In the genomic region with DNA sequence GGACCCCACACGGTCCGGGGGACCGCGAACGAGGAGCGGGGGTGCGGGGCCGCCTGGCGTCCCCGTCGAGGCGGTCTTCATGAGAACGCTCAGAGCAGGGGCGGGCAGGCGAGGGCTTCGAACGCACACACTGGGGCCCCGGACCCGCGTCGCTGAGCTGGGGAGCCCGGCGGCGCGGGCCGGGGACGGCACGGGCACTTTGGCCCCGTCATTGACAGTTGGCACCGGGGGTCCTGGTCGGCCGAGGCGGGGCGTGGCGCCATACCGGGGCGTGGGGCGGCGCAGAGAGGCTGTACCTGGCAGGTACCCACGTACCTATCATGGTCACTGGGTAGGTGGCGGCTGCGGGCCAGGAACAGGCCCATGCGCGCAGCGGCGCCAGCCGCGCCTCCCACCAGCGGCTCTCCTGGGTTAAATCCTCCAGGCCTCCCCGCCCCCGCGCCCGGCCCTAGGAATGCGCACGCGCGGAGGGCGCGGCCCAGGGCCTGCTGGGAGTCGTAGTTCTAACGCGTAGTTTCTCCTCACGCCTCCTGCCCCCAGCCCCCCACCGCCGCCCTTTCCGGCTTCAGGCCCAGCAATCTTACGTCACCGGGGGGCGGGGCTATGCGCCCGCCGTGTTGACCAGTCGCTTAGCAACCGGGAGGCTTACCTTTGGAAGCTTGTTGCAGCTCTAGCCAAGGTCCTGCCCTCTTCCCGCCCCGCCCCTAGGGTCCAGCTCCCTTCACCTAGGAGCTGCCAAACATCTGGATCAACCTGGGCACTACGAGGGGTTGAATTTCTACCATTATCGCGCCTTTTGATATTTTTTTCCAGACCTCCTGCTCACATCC, we compare ENCODE assay signal across 8 cellular contexts. TPM values are rescaled to one million over a fixed set of nuclear protein-coding genes. Genes with fewer than 3 reads are reported as not detected.
DNase-seq lines count a peak whose midpoint lies in the region; ATAC-seq, FAIRE-seq and TF ChIP-seq lines count a peak whose summit lies in the region.

A gene (plus strand): TSS at position 628 of the 830 bp plus-strand sequence.
A gene (minus strand): TSS at position 420 of the 830 bp plus-strand sequence.

- TF ChIP-seq CTCF in HFF-Myc (IDR thresholded peaks at IDR 0.05; ENCODE audit: low read depth, low read length, missing control alignments) (no peak), adrenal gland (IDR thresholded peaks at IDR 0.05) (no peak), pancreas (IDR thresholded peaks at IDR 0.05) (no peak), thyroid gland (IDR thresholded peaks at IDR 0.05) (no peak)

- peak; percentile 95 to 99 (median 97) for ATAC-seq in pancreas

- peak; percentile 37 for FAIRE-seq in pancreas (lab: Jason Lieb, UNC)

- intact Hi-C loops in adrenal gland (cut with DNase I) (no loop called here), cardiac septum (cut with DNase I) (loop anchor here (5.0 kb wide), 3 partner anchors 190 to 540 kb away; no protein-coding TSS in a partner anchor), pancreas (cut with DNase I) (no loop called here), thyroid gland (cut with DNase I) (no loop called here)

- H3K9me3 ChIP-seq in adrenal gland (replicated peaks in 1 of 3) (no peaks in the 10 kb centered on the region), pancreas (no peaks in the 10 kb centered on the region), thyroid gland (no peaks in the 10 kb centered on the region)

- 0% methylated on average over 6 to 79 of the region's 79 CpGs for WGBS in adrenal gland, 4 donors
- 0 to 1% methylated on average over 50 to 79 of the region's 79 CpGs for WGBS in pancreas, 2 donors
- WGBS in thyroid gland, 2 donors: 0 to 2% methylated on average over 27 to 31 of the region's 79 CpGs

- H3K36me3 ChIP-seq in adrenal gland (replicated peaks in 1 of 2): no peaks in the 10 kb centered on the region
- H3K36me3 ChIP-seq in pancreas: no peaks in the 10 kb centered on the region
- H3K36me3 ChIP-seq in thyroid gland: no peaks in the 10 kb centered on the region

- H3K27ac ChIP-seq in adrenal gland (peak within 1 kb of the TSS in 4 of 5 donors; percentile 73 to 86 (median 84)), pancreas (peak within 1 kb of the TSS; percentile 90 to 97 (median 94)), thyroid gland (peak within 1 kb of the TSS in 2 of 3 donors; percentile 69 to 76)

- H3K4me1 ChIP-seq in adrenal gland (replicated peaks in 1 of 2) (peaks cover 5 to 9% of the 10 kb centered on the region in 2 donors), pancreas (peaks cover 8 to 13% (median 12%) of the 10 kb centered on the region in 3 donors), thyroid gland (no peaks in the 10 kb centered on the region)

- TF ChIP-seq POLR2A in adrenal gland (IDR thresholded peaks at IDR 0.05) (peak; percentile 92 to 93), thyroid gland (IDR thresholded peaks at IDR 0.05) (peak in 1 of 2 donors; percentile 96)

- DNase-seq in GF-D8 (lab: John Stamatoyannopoulos, UW): peak; percentile 3
- peak; percentile 80 for DNase-seq in HFF-Myc (ENCODE audit: extremely low read depth, low read depth)
- DNase-seq in NAMALWA (ENCODE audit: low spot score): peak; percentile 98
- peak; percentile 97 for DNase-seq in T follicular helper cell (ENCODE audit: low read depth)
- DNase-seq in adrenal gland: peak; percentile 99 to 100 (median 99)
- DNase-seq in cardiac septum (ENCODE audit: low spot score): peak; percentile 98
- peak; percentile 99 to 100 (median 100) for DNase-seq in pancreas
- DNase-seq in thyroid gland: peak; percentile 99 to 100

- H3K4me3 ChIP-seq in HFF-Myc (replicated peaks; ENCODE audit: low read depth, low read length) (peak within 1 kb of the TSS; percentile 62), adrenal gland (peak within 1 kb of the TSS; percentile 71 to 99 (median 84)), pancreas (peak within 1 kb of the TSS; percentile 21 to 72 (median 62)), thyroid gland (replicated peaks in 1 of 3) (peak within 1 kb of the TSS; percentile 56 to 84 (median 62))

- H3K27me3 ChIP-seq in adrenal gland: no peaks in the 10 kb centered on the region
- no peaks in the 10 kb centered on the region for H3K27me3 ChIP-seq in pancreas
- H3K27me3 ChIP-seq in thyroid gland: no peaks in the 10 kb centered on the region

RNA-seq across cellular contexts. Expression of the first gene that starts in this region (rescaled TPM):
- total RNA-seq in adrenal gland: 1 to 10 TPM in 5 of 8 donors, under 1 TPM in 3; 0.18 to 6.1 (median 1.3) TPM
- 1 to 10 TPM; 1.0 to 3.6 (median 1.3) TPM for polyA plus RNA-seq in adrenal gland
- 14.1 TPM for total RNA-seq in cardiac septum
- 1 to 10 TPM; 2.5 to 6.9 (median 3.2) TPM for total RNA-seq in pancreas
- 1 to 10 TPM; 3.7 to 7.1 TPM for polyA plus RNA-seq in pancreas
- 1 to 10 TPM; 1.7 to 7.7 (median 3.7) TPM for total RNA-seq in thyroid gland

RNA-seq across cellular contexts. Expression of the second gene that starts in this region (rescaled TPM):
- total RNA-seq in adrenal gland (100 to 1,000 TPM in 1 of 8 donors, 10 to 100 TPM in 6, 1 to 10 TPM in 1; 9.2 to 159 (median 14.9) TPM), cardiac septum (23.2 TPM), pancreas (1 to 10 TPM; 1.7 to 5.2 (median 2.9) TPM), thyroid gland (100 to 1,000 TPM in 1 of 4 donors, 1 to 10 TPM in 3; 5.2 to 121 (median 6.9) TPM)
- polyA plus RNA-seq in adrenal gland (1 to 10 TPM; 1.9 to 9.3 (median 2.9) TPM), pancreas (1 to 10 TPM in 1 of 2 donors, under 1 TPM in 1; 0.82 to 7.2 TPM)

Comparison
In these comparisons a context has a peak if more than half of its experiments do, and no peak if none do; other contexts are left out.
1. Peak in every context shown above with its lines: DNase-seq, ATAC-seq, H3K4me3 ChIP-seq and H3K27ac ChIP-seq.
2. DNase-seq: peak in every context shown above with its lines; median percentile 100 in pancreas; 100 in thyroid gland; 99 in adrenal gland; 98 in NAMALWA; 98 in cardiac septum; 97 in T follicular helper cell; 80 in HFF-Myc; 3 in GF-D8.